Comparison of ENCODE assay signal across 8 cellular contexts in genomic region chr11:67468056-67468455, GRCh38. TPM values are rescaled to one million over a fixed set of nuclear protein-coding genes. Genes with fewer than 3 reads are reported as not detected.
DNase-seq lines count a peak whose midpoint lies in the region; ATAC-seq and TF ChIP-seq lines count a peak whose summit lies in the region.

No MANE protein-coding gene starts in this region.

- no peak for ATAC-seq in GM18498 (IDR thresholded peaks at IDR 0.05; ENCODE audit: unreplicated experiment)
- no peak for ATAC-seq in GM21526 (IDR thresholded peaks at IDR 0.05; ENCODE audit: low FRiP score, unreplicated experiment)
- no peak for ATAC-seq in HG03565 (IDR thresholded peaks at IDR 0.05; ENCODE audit: unreplicated experiment)
- ATAC-seq in HG03439 (IDR thresholded peaks at IDR 0.05; ENCODE audit: unreplicated experiment), result no peak

- H3K36me3 Mint-ChIP-seq in chondrocyte (ENCODE audit: low read depth), result no peaks in the 10 kb centered on the region

- no peaks in the 10 kb centered on the region for H3K27me3 ChIP-seq in mucosa of rectum (ENCODE audit: control insufficient read depth in 2 of 2, insufficient read depth in 2 of 2, low read length in 2 of 2)

- H3K4me3 ChIP-seq in GM08714 (ENCODE audit: low read length) (peak overlapping the region; percentile 82; the same call in 1 of the 2 replicates), mucosa of rectum (ENCODE audit: low read length in 2 of 2) (peak overlapping the region; percentile 76 to 79)

- H3K9me3 ChIP-seq in mucosa of rectum (ENCODE audit: control insufficient read depth in 2 of 2, low read length in 2 of 2), result no peaks in the 10 kb centered on the region

- H3K36me3 ChIP-seq in mucosa of rectum (ENCODE audit: control insufficient read depth in 2 of 2, insufficient read depth in 2 of 2, low read length in 2 of 2), result no peaks in the 10 kb centered on the region

- H3K9me3 Mint-ChIP-seq in chondrocyte (ENCODE audit: low read depth), result no peaks in the 10 kb centered on the region

- H3K27ac Mint-ChIP-seq in chondrocyte (ENCODE audit: unreplicated experiment), result peak overlapping the region; percentile 77

- no peak for TF ChIP-seq CTCF in chondrocyte (IDR thresholded peaks at IDR 0.05)

- H3K4me1 Mint-ChIP-seq in chondrocyte (ENCODE audit: low read depth), result peaks cover 31% of the 10 kb centered on the region

- H3K9ac ChIP-seq in mucosa of rectum (ENCODE audit: low read depth in 1 of 2, low read length in 2 of 2), result peak overlapping the region; percentile 85 to 86

- H3K4me3 Mint-ChIP-seq in chondrocyte (ENCODE audit: unreplicated experiment), result peak overlapping the region; percentile 84

- peaks cover 24 to 27% of the 10 kb centered on the region in 2 donors for H3K4me1 ChIP-seq in mucosa of rectum (ENCODE audit: control insufficient read depth in 2 of 2, insufficient read depth in 2 of 2, low read length in 2 of 2)

- H3K27me3 Mint-ChIP-seq in chondrocyte (ENCODE audit: low read depth), result no peaks in the 10 kb centered on the region

- peak overlapping the region; percentile 79 to 88 for H3K27ac ChIP-seq in mucosa of rectum (ENCODE audit: low read depth in 2 of 2, low read length in 2 of 2)

- DNase-seq in NCI-H2196 treated with DMSO at 0.1 percent for 48 hours (lab: John Stamatoyannopoulos, UW; ENCODE audit: unreplicated experiment) (peak; percentile 20), chondrocyte (ENCODE audit: low spot score) (no peak)

RNA-seq across cellular contexts. Expression of gene TMEM134, which starts 1.0 kb away (rescaled TPM):
- total RNA-seq in chondrocyte, result 50.9 to 62.4 TPM (median 57.1 TPM) in 3 replicates

RNA-seq across cellular contexts. Expression of gene CABP4, which starts 12.9 kb away (rescaled TPM):
- total RNA-seq in chondrocyte, result not detected in 3 replicates

RNA-seq across cellular contexts. Expression of gene AIP, which starts 14.8 kb away (rescaled TPM):
- 53.6 to 58.8 TPM (median 54.3 TPM) in 3 replicates for total RNA-seq in chondrocyte

RNA-seq across cellular contexts. Expression of gene GPR152, which starts 15.5 kb away (rescaled TPM):
- not detected in 3 replicates for total RNA-seq in chondrocyte

RNA-seq across cellular contexts. Expression of gene CORO1B, which starts 24.8 kb away (rescaled TPM):
- total RNA-seq in chondrocyte, result 74.7 to 80.9 TPM (median 80.1 TPM) in 3 replicates
